In the genomic region with DNA sequence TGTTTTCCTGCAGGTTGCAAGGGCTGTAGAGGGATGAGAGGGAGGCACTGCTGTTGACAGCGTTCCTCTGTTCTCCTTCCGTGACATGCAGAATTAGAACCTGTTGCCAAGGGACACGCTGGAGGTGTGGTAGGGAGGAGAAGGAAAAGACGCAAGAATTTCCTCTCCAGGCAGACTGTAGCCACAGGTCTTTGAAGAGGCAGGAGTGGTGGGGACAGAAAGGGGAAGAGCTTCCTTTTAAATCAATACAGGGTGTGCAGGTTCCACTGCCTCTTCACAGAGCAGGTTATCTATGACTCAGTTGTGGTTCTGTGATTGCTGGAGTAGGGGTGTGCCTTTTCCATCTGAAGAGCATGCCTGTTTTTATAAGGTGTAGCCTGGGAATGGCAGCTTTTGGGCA, we compare ENCODE assay signal across 15 cellular contexts.
DNase-seq lines count a peak whose midpoint lies in the region; ATAC-seq and TF ChIP-seq lines count a peak whose summit lies in the region.
"Had no signal": no experiment of that assay in that cellular context is flagged by ENCODE, and none has a peak within 500 bp of the region (broad histone marks: within the 10 kb centered on the region; RNA-seq: fewer than 3 reads in every experiment).

No MANE protein-coding gene starts in this region.

- H3K27me3 ChIP-seq in RWPE2 (ENCODE audit: insufficient read depth, poor library complexity, severe bottlenecking) (no peaks in the 10 kb centered on the region), subcutaneous abdominal adipose tissue (ENCODE audit: control insufficient read depth in 5 of 5, insufficient read depth in 4 of 5, low read length in 5 of 5) (no peaks in the 10 kb centered on the region)

- peaks cover 25% of the 10 kb centered on the region for H3K4me1 Mint-ChIP-seq in activated naive CD8-positive, alpha-beta T cell (ENCODE audit: low read depth)
- H3K4me1 Mint-ChIP-seq in activated naive CD8-positive, alpha-beta T cell treated with anti-CD3 and anti-CD28 coated beads for 36 hours: peaks cover 13% of the 10 kb centered on the region
- H3K4me1 Mint-ChIP-seq in immature natural killer cell: peaks cover 38 to 47% of the 10 kb centered on the region in 2 donors
- H3K4me1 Mint-ChIP-seq in activated CD8-positive, alpha-beta T cell treated with anti-CD3 and anti-CD28 coated beads for 36 hours (ENCODE audit: low read depth): peaks cover 18% of the 10 kb centered on the region

- H3K9ac ChIP-seq in subcutaneous abdominal adipose tissue (ENCODE audit: low read length in 5 of 5): no peak overlapping the region

- CTCF ChIA-PET in activated CD8-positive, alpha-beta T cell treated with anti-CD3 and anti-CD28 coated beads for 36 hours (lab: Charles Lee): interaction anchor here (0.9 kb wide), 1 partner anchor 20 kb away, joined by 3 read pairs; no protein-coding TSS in a partner anchor

- peak overlapping the region; percentile 18 for H3K4me3 Mint-ChIP-seq in activated naive CD8-positive, alpha-beta T cell
- no peak overlapping the region for H3K4me3 Mint-ChIP-seq in activated naive CD8-positive, alpha-beta T cell treated with anti-CD3 and anti-CD28 coated beads for 36 hours
- H3K4me3 Mint-ChIP-seq in immature natural killer cell: peak overlapping the region in 4 of 5 donors; percentile 13 to 43 (median 30)
- H3K4me3 Mint-ChIP-seq in activated CD8-positive, alpha-beta T cell treated with anti-CD3 and anti-CD28 coated beads for 36 hours: no peak overlapping the region
- H3K4me3 Mint-ChIP-seq: activated CD4-positive, alpha-beta T cell treated with anti-CD3 and anti-CD28 coated beads, Interleukin-2, amount 10 ng/mL, durations not matched to agents 24 days and 14 days; IgD-negative memory B cell had no signal

- H3K27ac ChIP-seq in RWPE2 (ENCODE audit: poor library complexity, severe bottlenecking): peak overlapping the region; percentile 84
- peak overlapping the region; percentile 4 for H3K27ac ChIP-seq in subcutaneous abdominal adipose tissue (ENCODE audit: low read depth, low read length)

- H3K4me1 ChIP-seq in RWPE2 (ENCODE audit: insufficient read depth, poor library complexity, severe bottlenecking) (peaks cover 52% of the 10 kb centered on the region), subcutaneous abdominal adipose tissue (ENCODE audit: control insufficient read depth in 5 of 5, insufficient read depth in 5 of 5, low read length in 5 of 5) (peaks cover 5 to 45% (median 43%) of the 10 kb centered on the region in 5 donors)

- POLR2A ChIA-PET in activated CD8-positive, alpha-beta T cell treated with anti-CD3 and anti-CD28 coated beads for 36 hours (lab: Charles Lee): no interaction called here

- H3K4me3 ChIP-seq in RWPE2 (ENCODE audit: severe bottlenecking) (no peak overlapping the region), subcutaneous abdominal adipose tissue (ENCODE audit: low read depth in 1 of 5, low read length in 5 of 5) (no peak overlapping the region)

- H3K9me3 Mint-ChIP-seq in activated naive CD8-positive, alpha-beta T cell (ENCODE audit: low read depth): no peaks in the 10 kb centered on the region
- H3K9me3 Mint-ChIP-seq in activated naive CD8-positive, alpha-beta T cell treated with anti-CD3 and anti-CD28 coated beads for 36 hours: no peaks in the 10 kb centered on the region
- no peaks in the 10 kb centered on the region for H3K9me3 Mint-ChIP-seq in immature natural killer cell
- no peaks in the 10 kb centered on the region for H3K9me3 Mint-ChIP-seq in activated CD8-positive, alpha-beta T cell treated with anti-CD3 and anti-CD28 coated beads for 36 hours
- H3K9me3 Mint-ChIP-seq: activated CD4-positive, alpha-beta T cell treated with anti-CD3 and anti-CD28 coated beads, Interleukin-2, amount 10 ng/mL, durations not matched to agents 24 days and 14 days; IgD-negative memory B cell had no signal

- no peak overlapping the region for H3K27ac Mint-ChIP-seq in activated naive CD8-positive, alpha-beta T cell
- H3K27ac Mint-ChIP-seq in activated naive CD8-positive, alpha-beta T cell treated with anti-CD3 and anti-CD28 coated beads for 36 hours: no peak overlapping the region
- no peak overlapping the region for H3K27ac Mint-ChIP-seq in immature natural killer cell
- no peak overlapping the region for H3K27ac Mint-ChIP-seq in activated CD8-positive, alpha-beta T cell treated with anti-CD3 and anti-CD28 coated beads for 36 hours
- H3K27ac Mint-ChIP-seq: activated CD4-positive, alpha-beta T cell treated with anti-CD3 and anti-CD28 coated beads, Interleukin-2, amount 10 ng/mL, durations not matched to agents 24 days and 14 days had no signal

- ATAC-seq in RWPE2 (ENCODE audit: low read depth): peak; percentile 55
- ATAC-seq in activated CD8-positive, alpha-beta T cell treated with anti-CD3 and anti-CD28 coated beads for 36 hours: no peak

- H3K36me3 ChIP-seq in RWPE2 (ENCODE audit: low read depth) (peaks cover 33% of the 10 kb centered on the region), subcutaneous abdominal adipose tissue (ENCODE audit: control insufficient read depth in 5 of 5, insufficient read depth in 5 of 5, low read length in 5 of 5) (peaks cover 0 to 7% (median 2%) of the 10 kb centered on the region in 5 donors)

- H3K9me3 ChIP-seq in RWPE2 (ENCODE audit: severe bottlenecking) (no peaks in the 10 kb centered on the region), subcutaneous abdominal adipose tissue (ENCODE audit: control insufficient read depth in 5 of 5, low read length in 5 of 5) (no peaks in the 10 kb centered on the region)

- intact Hi-C loops in activated CD8-positive, alpha-beta T cell treated with anti-CD3 and anti-CD28 coated beads for 36 hours (cut with micrococcal nuclease): no loop called here

- H3K36me3 Mint-ChIP-seq in activated naive CD8-positive, alpha-beta T cell: no peaks in the 10 kb centered on the region
- no peaks in the 10 kb centered on the region for H3K36me3 Mint-ChIP-seq in activated naive CD8-positive, alpha-beta T cell treated with anti-CD3 and anti-CD28 coated beads for 36 hours
- no peaks in the 10 kb centered on the region for H3K36me3 Mint-ChIP-seq in immature natural killer cell
- H3K36me3 Mint-ChIP-seq in activated CD8-positive, alpha-beta T cell treated with anti-CD3 and anti-CD28 coated beads for 36 hours (ENCODE audit: low read depth): no peaks in the 10 kb centered on the region

- H3K27me3 Mint-ChIP-seq in activated naive CD8-positive, alpha-beta T cell: no peaks in the 10 kb centered on the region
- H3K27me3 Mint-ChIP-seq in activated naive CD8-positive, alpha-beta T cell treated with anti-CD3 and anti-CD28 coated beads for 36 hours: no peaks in the 10 kb centered on the region
- peaks cover 3 to 19% (median 4%) of the 10 kb centered on the region in 3 donors for H3K27me3 Mint-ChIP-seq in immature natural killer cell (ENCODE audit: low read depth in 3 of 3)
- H3K27me3 Mint-ChIP-seq in activated CD8-positive, alpha-beta T cell treated with anti-CD3 and anti-CD28 coated beads for 36 hours: no peaks in the 10 kb centered on the region
- H3K27me3 Mint-ChIP-seq: activated CD4-positive, alpha-beta T cell treated with anti-CD3 and anti-CD28 coated beads, Interleukin-2, amount 10 ng/mL, durations not matched to agents 24 days and 14 days had no signal

- no peak for DNase-seq in activated naive CD8-positive, alpha-beta T cell treated with anti-CD3 and anti-CD28 coated beads for 36 hours
- DNase-seq in RWPE2 (ENCODE audit: low spot score) (no peak), immature natural killer cell (no peak), NCI-H1105 treated with DMSO at 0.1 percent for 48 hours (lab: John Stamatoyannopoulos, UW) (no peak), foreskin melanocyte (no peak)
- no peak for DNase-seq in activated CD8-positive, alpha-beta T cell treated with anti-CD3 and anti-CD28 coated beads for 36 hours
- DNase-seq: activated CD4-positive, alpha-beta T cell treated with anti-CD3 and anti-CD28 coated beads, Interleukin-2, amount 10 ng/mL, durations not matched to agents 24 days and 14 days; activated T-cell treated with anti-CD3 and anti-CD28 coated beads, Interleukin-2, amount 50 U/mL, for 1 hour; amygdala; NCI-H187 treated with DMSO at 0.1 percent for 48 hours; RPMI8226; stimulated activated naive CD4-positive, alpha-beta T cell treated with Interleukin-2 at 50 U/mL for 16 hours had no signal

- no peak for TF ChIP-seq CTCF in RWPE2 (IDR thresholded peaks at IDR 0.05; ENCODE audit: poor library complexity, severe bottlenecking)
- no peak for TF ChIP-seq CTCF in activated CD8-positive, alpha-beta T cell treated with anti-CD3 and anti-CD28 coated beads for 36 hours (IDR thresholded peaks at IDR 0.05)

Comparison
In these comparisons a context has a peak if more than half of its experiments do, and no peak if none do; other contexts are left out.
1. H3K4me3 Mint-ChIP-seq: peak in activated naive CD8-positive, alpha-beta T cell (single experiment) and immature natural killer cell (4 of 5); none in activated naive CD8-positive, alpha-beta T cell treated with anti-CD3 and anti-CD28 coated beads for 36 hours (single experiment) and activated CD8-positive, alpha-beta T cell treated with anti-CD3 and anti-CD28 coated beads for 36 hours (single experiment).